Comparison of ENCODE assay signal across 8 cellular contexts in genomic region chr16:31200821-31201510, GRCh38. TPM values are rescaled to one million over a fixed set of nuclear protein-coding genes. Genes with fewer than 3 reads are reported as not detected.
DNase-seq lines count a peak whose midpoint lies in the region; TF ChIP-seq lines count a peak whose summit lies in the region.

No MANE protein-coding gene starts in this region.

- peak; percentile 60 for DNase-seq in GM23248
- peak; percentile 47 for DNase-seq in SK-MEL-5 (ENCODE audit: low read depth, low spot score)
- peak; percentile 68 for DNase-seq in colonic mucosa
- peak; percentile 58 for DNase-seq in posterior vena cava (ENCODE audit: low spot score)
- no peak for DNase-seq in NCI-H2196 treated with DMSO at 0.1 percent for 48 hours (lab: John Stamatoyannopoulos, UW; ENCODE audit: unreplicated experiment)
- no peak for DNase-seq in HuH-7.5 (ENCODE audit: low spot score)
- DNase-seq in hypothalamus (lab: John Stamatoyannopoulos, UW) = no peak
- no peak for DNase-seq in NCI-H2107 treated with DMSO at 0.1 percent for 48 hours (lab: John Stamatoyannopoulos, UW; ENCODE audit: unreplicated experiment)

- H3K27ac ChIP-seq in GM23248 (peak overlapping the region; percentile 23; the same call in 1 of the 2 replicates), colonic mucosa (peak overlapping the region; percentile 87)

- peaks cover 53% of the 10 kb centered on the region for H3F3A ChIP-seq in GM23248 (ENCODE audit: insufficient read depth)

- peak overlapping the region; percentile 94 for H3K4me2 ChIP-seq in GM23248 (ENCODE audit: unreplicated experiment)

- H3K9me3 ChIP-seq in GM23248 (ENCODE audit: low read depth) = no peaks in the 10 kb centered on the region
- no peaks in the 10 kb centered on the region for H3K9me3 ChIP-seq in colonic mucosa

- 0 out of 2 replicates have a peak, but pooled peaks cover 6% of the 10 kb centered on the region for H3K79me2 ChIP-seq in GM23248 (ENCODE audit: insufficient read depth)

- TF ChIP-seq CTCF in colonic mucosa (IDR thresholded peaks at IDR 0.05) = no peak

- no peak overlapping the region for H2AFZ ChIP-seq in GM23248

- intact Hi-C loops in colonic mucosa (cut with DNase I) (no loop called here), posterior vena cava (cut with DNase I) (loop anchor here in 1 of 2 donors (1.0 kb wide), 1 partner anchor 15 kb away; no protein-coding TSS in a partner anchor)

- H3K27me3 ChIP-seq in GM23248 (replicated peaks; ENCODE audit: insufficient read depth) (no peaks in the 10 kb centered on the region), colonic mucosa (no peaks in the 10 kb centered on the region)

- in situ Hi-C loops in GM23248 (cut with MboI) = loop anchor here (10.0 to 25.0 kb wide), 2 partner anchors 244 to 511 kb away; partner anchors contain the start of gene ZNF843
- in situ Hi-C loops in SK-MEL-5 (cut with HindIII; ENCODE audit: low pct_unique_long_range_greater_than_20kb, low sequenced_read_pairs) = no loop called here

- H3K4me3 ChIP-seq in GM23248 (no peak overlapping the region), colonic mucosa (peak overlapping the region; percentile 82)

- H3K9me2 ChIP-seq in GM23248 (ENCODE audit: insufficient read depth) = no peaks in the 10 kb centered on the region

- H3K9ac ChIP-seq in GM23248 (no peak overlapping the region), colonic mucosa (ENCODE audit: low read depth in 2 of 2, low read length in 2 of 2) (peak overlapping the region in 1 of 2 donors; percentile 93)

- H3K4me1 ChIP-seq in GM23248 (ENCODE audit: insufficient read depth) (peaks cover 9% of the 10 kb centered on the region; the same call in 1 of the 2 replicates), colonic mucosa (peaks cover 14% of the 10 kb centered on the region)

- 47 to 49% methylated on average over 7 of the region's 7 CpGs for WGBS in GM23248 (ENCODE audit: low coverage in 1 of 2, low lambda C conversion rate in 2 of 2, missing lambda C conversion rate in 2 of 2), 2 experiments

- H4K20me1 ChIP-seq in GM23248 (ENCODE audit: insufficient read depth) = 0 out of 2 replicates have a peak, but pooled peaks cover 4% of the 10 kb centered on the region

- peaks cover 13% of the 10 kb centered on the region for H3K36me3 ChIP-seq in GM23248 (ENCODE audit: low read depth)
- H3K36me3 ChIP-seq in colonic mucosa = no peaks in the 10 kb centered on the region

RNA-seq across cellular contexts. Expression of gene PYCARD, which starts 1.6 kb away (rescaled TPM):
- 20.1 and 28.1 TPM in 2 replicates for total RNA-seq in GM23248 (2014; rRNA removed; shearing (Covaris generic))
- polyA plus RNA-seq in GM23248 (2016; fragmentation: Nextera tagmentation; extraction: Ambion mirVana) = 23.1 and 24.3 TPM in 2 replicates
- total RNA-seq in SK-MEL-5 (2014; rRNA removed; shearing (Covaris generic)) = 123 and 141 TPM in 2 replicates
- polyA plus RNA-seq in SK-MEL-5 (2015; cell fraction: cytosol; rRNA removed) = 93.8 and 146 TPM in 2 replicates
- polyA plus RNA-seq in SK-MEL-5 (2015; cell fraction: nucleus; rRNA removed) = 10.1 and 22.8 TPM in 2 replicates
- total RNA-seq in colonic mucosa (100 to 1,000 TPM; 118 to 119 TPM), posterior vena cava (10 to 100 TPM; 13.0 to 23.9 TPM)

RNA-seq across cellular contexts. Expression of gene TRIM72, which starts 13.0 kb away (rescaled TPM):
- total RNA-seq in GM23248 (2014; rRNA removed; shearing (Covaris generic)) = not detected in 2 replicates
- polyA plus RNA-seq in GM23248 (2016; fragmentation: Nextera tagmentation; extraction: Ambion mirVana) = not detected in 2 replicates
- 0.16 TPM in 1 of 2 replicates, not detected in the other for total RNA-seq in SK-MEL-5 (2014; rRNA removed; shearing (Covaris generic))
- not detected in 2 replicates for polyA plus RNA-seq in SK-MEL-5 (2015; cell fraction: cytosol; rRNA removed)
- 0.97 TPM in 1 of 2 replicates, not detected in the other for polyA plus RNA-seq in SK-MEL-5 (2015; cell fraction: nucleus; rRNA removed)
- under 1 TPM in 1 of 2 donors, not detected in 1; 0.02 TPM for total RNA-seq in colonic mucosa
- under 1 TPM; 0.05 to 0.10 TPM for total RNA-seq in posterior vena cava

RNA-seq across cellular contexts. Expression of gene PYDC1, which starts 16.0 kb away (rescaled TPM):
- total RNA-seq in GM23248 (2014; rRNA removed; shearing (Covaris generic)) = not detected in 2 replicates
- not detected in 2 replicates for polyA plus RNA-seq in GM23248 (2016; fragmentation: Nextera tagmentation; extraction: Ambion mirVana)
- not detected in 2 replicates for total RNA-seq in SK-MEL-5 (2014; rRNA removed; shearing (Covaris generic))
- not detected in 2 replicates for polyA plus RNA-seq in SK-MEL-5 (2015; cell fraction: cytosol; rRNA removed)
- polyA plus RNA-seq in SK-MEL-5 (2015; cell fraction: nucleus; rRNA removed) = not detected in 2 replicates
- total RNA-seq in colonic mucosa (not detected), posterior vena cava (not detected)

RNA-seq across cellular contexts. Expression of gene FUS, which starts 21.0 kb away (rescaled TPM):
- 22.5 and 28.3 TPM in 2 replicates for total RNA-seq in GM23248 (2014; rRNA removed; shearing (Covaris generic))
- 154 and 166 TPM in 2 replicates for polyA plus RNA-seq in GM23248 (2016; fragmentation: Nextera tagmentation; extraction: Ambion mirVana)
- total RNA-seq in SK-MEL-5 (2014; rRNA removed; shearing (Covaris generic)) = 24.1 and 25.1 TPM in 2 replicates
- polyA plus RNA-seq in SK-MEL-5 (2015; cell fraction: cytosol; rRNA removed) = 339 and 353 TPM in 2 replicates
- polyA plus RNA-seq in SK-MEL-5 (2015; cell fraction: nucleus; rRNA removed) = 860 and 925 TPM in 2 replicates
- 100 to 1,000 TPM; 134 to 252 TPM for total RNA-seq in colonic mucosa
- total RNA-seq in posterior vena cava = 100 to 1,000 TPM; 168 to 208 TPM

RNA-seq across cellular contexts. Expression of gene PRSS36, which starts 51.1 kb away (rescaled TPM):
- 0.13 TPM in 1 of 2 replicates, not detected in the other for total RNA-seq in GM23248 (2014; rRNA removed; shearing (Covaris generic))
- 0.19 and 2.2 TPM in 2 replicates for polyA plus RNA-seq in GM23248 (2016; fragmentation: Nextera tagmentation; extraction: Ambion mirVana)
- total RNA-seq in SK-MEL-5 (2014; rRNA removed; shearing (Covaris generic)) = 0.05 and 0.50 TPM in 2 replicates
- 0.32 and 1.3 TPM in 2 replicates for polyA plus RNA-seq in SK-MEL-5 (2015; cell fraction: cytosol; rRNA removed)
- polyA plus RNA-seq in SK-MEL-5 (2015; cell fraction: nucleus; rRNA removed) = 0.99 and 1.1 TPM in 2 replicates
- total RNA-seq in colonic mucosa (1 to 10 TPM; 3.6 to 6.4 TPM), posterior vena cava (1 to 10 TPM; 2.9 to 5.2 TPM)

Comparison
In these comparisons a context has a peak if more than half of its experiments do, and no peak if none do; other contexts are left out.
1. DNase-seq: peak in GM23248 (single experiment), SK-MEL-5 (single experiment), colonic mucosa (single experiment) and posterior vena cava (single experiment); none in NCI-H2196 treated with DMSO at 0.1 percent for 48 hours (single experiment), HuH-7.5 (single experiment), hypothalamus (0 of 51) and NCI-H2107 treated with DMSO at 0.1 percent for 48 hours (single experiment).